ENCODE assay signal across 15 cellular contexts in genomic region chr10:110147961-110148360, GRCh38. TPM values are rescaled to one million over a fixed set of nuclear protein-coding genes. Genes with fewer than 3 reads are reported as not detected.
DNase-seq lines count a peak whose midpoint lies in the region; ATAC-seq and TF ChIP-seq lines count a peak whose summit lies in the region.
"Had no signal": no experiment of that assay in that cellular context is flagged by ENCODE, and none has a peak within 500 bp of the region (broad histone marks: within the 10 kb centered on the region; RNA-seq: fewer than 3 reads in every experiment).

No MANE protein-coding gene starts in this region.

- no peak for DNase-seq in natural killer cell
- DNase-seq in natural killer cell treated with Interleukin-12 subunit alpha and Interleukin-12 subunit beta and Interleukin-15 and Interleukin-18, amount 100 ng/mL, for 72 hours (ENCODE audit: low spot score) = no peak
- peak; percentile 15 for DNase-seq in NCI-H2171 treated with DMSO at 0.1 percent for 48 hours (lab: John Stamatoyannopoulos, UW)
- peak; percentile 71 for DNase-seq in astrocyte of the hippocampus (ENCODE audit: low read depth, low spot score)
- no peak for DNase-seq in MM.1S
- no peak for DNase-seq in activated T-helper 2 cell treated with anti-CD3 and anti-CD28 coated beads, Interferon-gamma antibody, Interleukin-2, Interleukin-4, amounts not matched to agents 10 μg/mL and 5 μg/mL and 100 μg/mL, durations not matched to agents 14 hours and 24 hours and 36 hours (ENCODE audit: low spot score)
- no peak for DNase-seq in tibial nerve (ENCODE audit: low spot score in 2 of 2)
- DNase-seq: activated CD8-positive, alpha-beta memory T cell treated with anti-CD3 and anti-CD28 coated beads, Interleukin-2, amount 50 U/mL, for 4 hours; hippocampal formation; left ventricle myocardium inferior; NCI-H446 treated with DMSO at 0.1 percent for 48 hours; RPMI8226; stimulated activated CD4-positive, alpha-beta T cell treated with anti-CD3 and anti-CD28 coated beads, Interleukin-2, amount 100 ng/mL, for 24 hours had no signal

- TF ChIP-seq POLR2A in tibial nerve (IDR thresholded peaks at IDR 0.05) = no peak

- no peaks in the 10 kb centered on the region for H3K9me3 Mint-ChIP-seq in natural killer cell
- H3K9me3 Mint-ChIP-seq in natural killer cell treated with Interleukin-12 subunit alpha and Interleukin-12 subunit beta and Interleukin-15 and Interleukin-18, amount 100 ng/mL, for 72 hours = no peaks in the 10 kb centered on the region
- H3K9me3 Mint-ChIP-seq in activated T-helper 2 cell treated with anti-CD3 and anti-CD28 coated beads, Interferon-gamma antibody, Interleukin-2, Interleukin-4, amounts not matched to agents 10 μg/mL and 5 μg/mL and 100 μg/mL, durations not matched to agents 14 hours and 24 hours and 36 hours = no peaks in the 10 kb centered on the region
- H3K9me3 Mint-ChIP-seq: nephron had no signal

- H3K4me3 Mint-ChIP-seq in natural killer cell = no peak overlapping the region
- H3K4me3 Mint-ChIP-seq in natural killer cell treated with Interleukin-12 subunit alpha and Interleukin-12 subunit beta and Interleukin-15 and Interleukin-18, amount 100 ng/mL, for 72 hours = no peak overlapping the region
- no peak overlapping the region for H3K4me3 Mint-ChIP-seq in activated T-helper 2 cell treated with anti-CD3 and anti-CD28 coated beads, Interferon-gamma antibody, Interleukin-2, Interleukin-4, amounts not matched to agents 10 μg/mL and 5 μg/mL and 100 μg/mL, durations not matched to agents 14 hours and 24 hours and 36 hours (ENCODE audit: low read depth)
- H3K4me3 Mint-ChIP-seq: nephron had no signal

- no peak overlapping the region for H3K4me3 ChIP-seq in MM.1S (ENCODE audit: low read length)
- no peak overlapping the region for H3K4me3 ChIP-seq in tibial nerve
- H3K4me3 ChIP-seq: left ventricle myocardium inferior had no signal

- H3K27ac ChIP-seq in MM.1S (ENCODE audit: low read length) (no peak overlapping the region), tibial nerve (no peak overlapping the region)
- H3K27ac ChIP-seq: left ventricle myocardium inferior had no signal

- no peaks in the 10 kb centered on the region for H3K36me3 ChIP-seq in MM.1S (replicated peaks; ENCODE audit: insufficient read depth, low read length)
- no peaks in the 10 kb centered on the region for H3K36me3 ChIP-seq in tibial nerve
- H3K36me3 ChIP-seq: left ventricle myocardium inferior had no signal

- no peaks in the 10 kb centered on the region for H3K9me2 ChIP-seq in MM.1S (replicated peaks; ENCODE audit: insufficient read depth, low read length)

- H3K9me3 ChIP-seq in MM.1S (replicated peaks; ENCODE audit: insufficient read depth, low read length) (no peaks in the 10 kb centered on the region), tibial nerve (no peaks in the 10 kb centered on the region)
- H3K9me3 ChIP-seq: left ventricle myocardium inferior had no signal

- peaks cover 12% of the 10 kb centered on the region in 2 donors for H3K4me1 Mint-ChIP-seq in natural killer cell
- H3K4me1 Mint-ChIP-seq in natural killer cell treated with Interleukin-12 subunit alpha and Interleukin-12 subunit beta and Interleukin-15 and Interleukin-18, amount 100 ng/mL, for 72 hours (ENCODE audit: low read depth in 2 of 2) = peaks cover 15 to 18% of the 10 kb centered on the region in 2 donors
- peaks cover 17% of the 10 kb centered on the region for H3K4me1 Mint-ChIP-seq in activated T-helper 2 cell treated with anti-CD3 and anti-CD28 coated beads, Interferon-gamma antibody, Interleukin-2, Interleukin-4, amounts not matched to agents 10 μg/mL and 5 μg/mL and 100 μg/mL, durations not matched to agents 14 hours and 24 hours and 36 hours (ENCODE audit: low read depth)

- no peaks in the 10 kb centered on the region for H3K36me3 Mint-ChIP-seq in natural killer cell
- H3K36me3 Mint-ChIP-seq in natural killer cell treated with Interleukin-12 subunit alpha and Interleukin-12 subunit beta and Interleukin-15 and Interleukin-18, amount 100 ng/mL, for 72 hours = no peaks in the 10 kb centered on the region
- H3K36me3 Mint-ChIP-seq in activated T-helper 2 cell treated with anti-CD3 and anti-CD28 coated beads, Interferon-gamma antibody, Interleukin-2, Interleukin-4, amounts not matched to agents 10 μg/mL and 5 μg/mL and 100 μg/mL, durations not matched to agents 14 hours and 24 hours and 36 hours (ENCODE audit: low read depth) = no peaks in the 10 kb centered on the region

- H3K79me2 ChIP-seq in MM.1S (ENCODE audit: low read length) = no peaks in the 10 kb centered on the region

- TF ChIP-seq CTCF in natural killer cell (IDR thresholded peaks at IDR 0.05) = no peak
- no peak for TF ChIP-seq CTCF in MM.1S (IDR thresholded peaks at IDR 0.05; ENCODE audit: low read length)
- no peak for TF ChIP-seq CTCF in tibial nerve (IDR thresholded peaks at IDR 0.05)

- no peaks in the 10 kb centered on the region for H3F3A ChIP-seq in MM.1S (ENCODE audit: insufficient read depth, low read length)

- H4K20me1 ChIP-seq in MM.1S (ENCODE audit: insufficient read depth, low read length) = no peaks in the 10 kb centered on the region

- 64 to 68% methylated on average over 8 of the region's 8 CpGs for WGBS in tibial nerve, 2 donors

- H3K27me3 ChIP-seq in MM.1S (replicated peaks; ENCODE audit: insufficient read depth, low read length) (no peaks in the 10 kb centered on the region), tibial nerve (peaks cover 0 to 11% of the 10 kb centered on the region in 2 donors)

- no peak overlapping the region for H3K9ac ChIP-seq in MM.1S (ENCODE audit: low read length)

- ATAC-seq in natural killer cell (peak in 2 of 3 donors; percentile 37 to 53), HG02981 (IDR thresholded peaks at IDR 0.05; ENCODE audit: unreplicated experiment) (no peak)
- ATAC-seq in natural killer cell treated with Interleukin-12 subunit alpha and Interleukin-12 subunit beta and Interleukin-15 and Interleukin-18, amount 100 ng/mL, for 72 hours = no peak

- H3K4me2 ChIP-seq in MM.1S (ENCODE audit: low read depth, low read length) = no peak overlapping the region

- H2AFZ ChIP-seq in MM.1S (ENCODE audit: low read length) = no peak overlapping the region

- intact Hi-C loops in natural killer cell (cut with micrococcal nuclease) = no loop called here
- intact Hi-C loops in activated T-helper 2 cell treated with anti-CD3 and anti-CD28 coated beads, Interferon-gamma antibody, Interleukin-2, Interleukin-4, amounts not matched to agents 10 μg/mL and 5 μg/mL and 100 μg/mL, durations not matched to agents 14 hours and 24 hours and 36 hours (cut with micrococcal nuclease) = no loop called here

- H3K27me3 Mint-ChIP-seq in natural killer cell (ENCODE audit: low read depth in 2 of 2) = peaks cover 55 to 83% of the 10 kb centered on the region in 2 donors
- peaks cover 41 to 51% of the 10 kb centered on the region in 2 donors for H3K27me3 Mint-ChIP-seq in natural killer cell treated with Interleukin-12 subunit alpha and Interleukin-12 subunit beta and Interleukin-15 and Interleukin-18, amount 100 ng/mL, for 72 hours
- peaks cover 68% of the 10 kb centered on the region for H3K27me3 Mint-ChIP-seq in activated T-helper 2 cell treated with anti-CD3 and anti-CD28 coated beads, Interferon-gamma antibody, Interleukin-2, Interleukin-4, amounts not matched to agents 10 μg/mL and 5 μg/mL and 100 μg/mL, durations not matched to agents 14 hours and 24 hours and 36 hours (ENCODE audit: low read depth)

- TF ChIP-seq EP300 in tibial nerve (IDR thresholded peaks at IDR 0.05) = no peak

- H3K4me1 ChIP-seq in MM.1S (ENCODE audit: low read length) = no peaks in the 10 kb centered on the region
- H3K4me1 ChIP-seq in tibial nerve = no peaks in the 10 kb centered on the region
- H3K4me1 ChIP-seq: left ventricle myocardium inferior had no signal

- H3K27ac Mint-ChIP-seq in natural killer cell = no peak overlapping the region
- no peak overlapping the region for H3K27ac Mint-ChIP-seq in natural killer cell treated with Interleukin-12 subunit alpha and Interleukin-12 subunit beta and Interleukin-15 and Interleukin-18, amount 100 ng/mL, for 72 hours
- H3K27ac Mint-ChIP-seq in activated T-helper 2 cell treated with anti-CD3 and anti-CD28 coated beads, Interferon-gamma antibody, Interleukin-2, Interleukin-4, amounts not matched to agents 10 μg/mL and 5 μg/mL and 100 μg/mL, durations not matched to agents 14 hours and 24 hours and 36 hours = no peak overlapping the region
- H3K27ac Mint-ChIP-seq: nephron had no signal

RNA-seq across cellular contexts. Expression of gene MXI1, which starts 59.4 kb away (rescaled TPM):
- total RNA-seq in natural killer cell = 10 to 100 TPM; 11.2 to 14.1 (median 13.6) TPM
- total RNA-seq in natural killer cell treated with Interleukin-12 subunit alpha and Interleukin-12 subunit beta and Interleukin-15 and Interleukin-18, amount 100 ng/mL, for 72 hours = 1 to 10 TPM; 6.4 to 7.3 TPM
- total RNA-seq in activated T-helper 2 cell treated with anti-CD3 and anti-CD28 coated beads, Interferon-gamma antibody, Interleukin-2, Interleukin-4, amounts not matched to agents 10 μg/mL and 5 μg/mL and 100 μg/mL, durations not matched to agents 14 hours and 24 hours and 36 hours = 12.2 and 14.6 TPM in 2 replicates
- total RNA-seq in tibial nerve = 100 to 1,000 TPM; 103 to 131 (median 123) TPM

Comparison
In these comparisons a context has a peak if more than half of its experiments do, and no peak if none do; other contexts are left out.
1. ATAC-seq: peak in natural killer cell (2 of 3); none in natural killer cell treated with Interleukin-12 subunit alpha and Interleukin-12 subunit beta and Interleukin-15 and Interleukin-18, amount 100 ng/mL, for 72 hours (0 of 2) and HG02981 (single experiment).
2. DNase-seq: peak in NCI-H2171 treated with DMSO at 0.1 percent for 48 hours (single experiment) and astrocyte of the hippocampus (single experiment); none in natural killer cell (single experiment), natural killer cell treated with Interleukin-12 subunit alpha and Interleukin-12 subunit beta and Interleukin-15 and Interleukin-18, amount 100 ng/mL, for 72 hours (single experiment), MM.1S (single experiment), activated T-helper 2 cell treated with anti-CD3 and anti-CD28 coated beads, Interferon-gamma antibody, Interleukin-2, Interleukin-4, amounts not matched to agents 10 μg/mL and 5 μg/mL and 100 μg/mL, durations not matched to agents 14 hours and 24 hours and 36 hours (single experiment) and tibial nerve (0 of 2).